In genomic region chr1:221166559-221167318, GRCh38 we compare ENCODE assay signal across 1 cellular context.
TF ChIP-seq lines count a peak whose summit lies in the region.

No MANE protein-coding gene starts in this region.

TF ChIP-seq in GM12878, 131 proteins besides CTCF, POLR2A, EP300 and RAD21:
- TF ChIP-seq IKZF1 (conservative IDR thresholded peaks at IDR 0.05) (peak; percentile 59), ZSCAN29 (IDR thresholded peaks at IDR 0.05) (peak; percentile 74; the same call in 1 of the 2 replicates), ATF2 (IDR thresholded peaks at IDR 0.05; ENCODE audit: low read length) (peak; percentile 67; the same call in 1 of the 2 replicates), SKIL (IDR thresholded peaks at IDR 0.05; ENCODE audit: low read depth, poor library complexity, severe bottlenecking) (peak; percentile 70), PKNOX1 (IDR thresholded peaks at IDR 0.05) (peak; percentile 45; the same call in 1 of the 2 replicates), TCF12 (IDR thresholded peaks at IDR 0.05; ENCODE audit: low read depth, low read length) (0 out of 2 replicates have a peak, but pooled peaks have one; percentile 46), POLR2AphosphoS2 (IDR thresholded peaks at IDR 0.05; ENCODE audit: low read depth, low read length) (no peak), JUNB (IDR thresholded peaks at IDR 0.05) (peak; percentile 58), BMI1 (IDR thresholded peaks at IDR 0.05; ENCODE audit: borderline replicate concordance) (peak; percentile 61; the same call in 1 of the 2 replicates), RUNX3 (IDR thresholded peaks at IDR 0.05; ENCODE audit: low read length) (peak; percentile 93), MLLT1 (IDR thresholded peaks at IDR 0.05) (peak; percentile 53), IKZF2 (IDR thresholded peaks at IDR 0.05) (peak; percentile 75 to 79; a peak in 3 of 4 replicates), BACH1 (IDR thresholded peaks at IDR 0.05; ENCODE audit: borderline replicate concordance) (peak; percentile 86; the same call in 1 of the 2 replicates), ZNF24 (IDR thresholded peaks at IDR 0.05) (peak; percentile 81), YBX1 (IDR thresholded peaks at IDR 0.05) (no peak), SMAD1 (IDR thresholded peaks at IDR 0.05; ENCODE audit: low read depth, partially characterized antibody) (no peak), ATF7 (IDR thresholded peaks at IDR 0.05; ENCODE audit: low read depth) (peak; percentile 83), IRF4 (IDR thresholded peaks at IDR 0.05; ENCODE audit: low read depth, low read length) (no peak), ETV6 (conservative IDR thresholded peaks at IDR 0.05 in 1 of 2, IDR thresholded peaks at IDR 0.05 in 1 of 2; ENCODE audit: borderline replicate concordance in 1 of 2, low read depth in 1 of 2) (0 out of 4 replicates have a peak, but pooled peaks of 1 of the 2 experiments have one; percentile 19), ZNF384 (IDR thresholded peaks at IDR 0.05; ENCODE audit: borderline replicate concordance, low read depth, low read length) (peak; percentile 85), DPF2 (IDR thresholded peaks at IDR 0.05) (peak; percentile 85), RAD51 (IDR thresholded peaks at IDR 0.05) (peak; percentile 26; the same call in 1 of the 2 replicates), SPI1 (IDR thresholded peaks at IDR 0.05; ENCODE audit: borderline replicate concordance, insufficient read depth, low read depth, low read length) (peak; percentile 98), NBN (IDR thresholded peaks at IDR 0.05) (peak; percentile 71; the same call in 1 of the 2 replicates), MTA2 (IDR thresholded peaks at IDR 0.05; ENCODE audit: low read depth) (peak; percentile 98), ZNF217 (IDR thresholded peaks at IDR 0.05) (peak; percentile 92), BHLHE40 (IDR thresholded peaks at IDR 0.05; ENCODE audit: borderline replicate concordance in 1 of 2, low read depth in 2 of 2, low read length in 1 of 2) (peak; percentile 26 to 37; a peak in 1 of 4 replicates), BCL11A (IDR thresholded peaks at IDR 0.05; ENCODE audit: low read depth, low read length) (peak; percentile 90), MEF2B (IDR thresholded peaks at IDR 0.05; ENCODE audit: partially characterized antibody, poor library complexity, severe bottlenecking) (peak; percentile 91), CBX5 (IDR thresholded peaks at IDR 0.05; ENCODE audit: low read depth) (0 out of 2 replicates have a peak, but pooled peaks have one; percentile 45), GABPA (IDR thresholded peaks at IDR 0.05; ENCODE audit: low read depth) (0 out of 2 replicates have a peak, but pooled peaks have one; percentile 32), CBX3 (IDR thresholded peaks at IDR 0.05; ENCODE audit: borderline replicate concordance, low read depth) (no peak), NFIC (IDR thresholded peaks at IDR 0.05; ENCODE audit: low read depth, low read length) (peak; percentile 89), POU2F2 (IDR thresholded peaks at IDR 0.05; ENCODE audit: borderline replicate concordance, low read depth, low read length) (peak; percentile 32; the same call in 1 of the 3 replicates), BCL3 (IDR thresholded peaks at IDR 0.05; ENCODE audit: borderline replicate concordance, insufficient read depth, low read depth, low read length, poor library complexity, severe bottlenecking) (no peak), HDAC2 (IDR thresholded peaks at IDR 0.05) (no peak), RBBP5 (conservative IDR thresholded peaks at IDR 0.05) (no peak), NR2F1 (conservative IDR thresholded peaks at IDR 0.05) (peak; percentile 65), FOS (IDR thresholded peaks at IDR 0.05; ENCODE audit: borderline replicate concordance, extremely low read depth, insufficient read length) (no peak), E2F4 (IDR thresholded peaks at IDR 0.05; ENCODE audit: low read depth, low read length) (no peak), MEF2A (IDR thresholded peaks at IDR 0.05; ENCODE audit: insufficient read depth, low read depth, low read length) (peak; percentile 87), TBL1XR1 (IDR thresholded peaks at IDR 0.05; ENCODE audit: low read depth, low read length) (peak; percentile 62; the same call in 1 of the 2 replicates), RFX5 (IDR thresholded peaks at IDR 0.05; ENCODE audit: low read depth, low read length) (no peak), RELB (IDR thresholded peaks at IDR 0.05; ENCODE audit: low read depth) (peak; percentile 78; the same call in 1 of the 2 replicates)
TF ChIP-seq in GM12878: peak in this region for 33.
